ENCODE assay signal across 8 cellular contexts in the genomic region with DNA sequence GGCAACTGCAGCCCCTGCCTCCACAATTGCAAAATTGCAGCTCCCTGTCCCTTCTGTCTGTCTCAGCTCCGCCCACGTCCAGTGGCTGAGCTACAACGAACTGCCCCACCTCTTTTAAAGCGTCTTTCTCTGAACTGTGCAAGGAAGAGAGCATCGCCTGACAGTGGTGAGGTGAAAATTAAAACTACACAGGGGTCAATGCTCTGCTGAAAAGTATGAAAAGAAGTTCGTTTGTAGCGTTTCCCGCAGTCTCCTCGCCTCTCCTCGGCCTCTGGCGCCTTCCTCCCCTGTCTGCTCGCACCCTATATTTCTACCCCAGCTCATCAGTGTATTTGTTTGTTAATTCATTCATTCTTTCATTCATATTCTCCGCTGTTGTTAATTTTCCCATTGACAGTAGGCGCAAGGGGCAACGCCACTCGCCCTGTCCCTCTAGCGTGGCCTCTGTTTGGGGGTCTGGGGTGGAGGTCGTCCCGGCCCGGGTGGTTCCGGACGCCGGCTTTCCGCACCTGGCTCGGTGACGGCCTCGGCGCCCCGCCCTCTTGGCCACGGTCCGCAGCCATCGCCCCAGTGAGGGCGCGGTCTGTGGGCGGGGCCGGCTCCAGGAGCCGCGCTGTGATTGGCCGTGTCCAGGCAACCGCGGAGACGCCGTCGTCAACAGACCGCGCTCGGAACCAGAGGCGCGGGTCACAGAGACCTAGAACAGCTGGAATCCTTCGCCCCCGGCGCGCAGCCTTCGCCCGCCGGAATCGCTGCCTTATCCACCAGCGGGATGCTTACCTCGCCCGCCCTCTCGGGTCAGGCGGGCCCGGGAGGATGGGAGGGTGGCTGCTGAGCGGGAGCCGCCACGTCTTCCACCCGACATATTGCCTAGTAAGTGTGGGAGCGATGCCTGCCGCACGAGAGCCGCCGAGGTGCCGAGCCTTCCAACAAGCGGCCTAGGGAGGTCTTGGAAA. TPM values are rescaled to one million over a fixed set of nuclear protein-coding genes. Genes with fewer than 3 reads are reported as not detected.
DNase-seq lines count a peak whose midpoint lies in the region; ATAC-seq, FAIRE-seq and TF ChIP-seq lines count a peak whose summit lies in the region.

TSS of gene VWA3B (plus strand) at position 677 of the 956 bp plus-strand sequence. CDS start 5,926 bp downstream, outside the sequence.

- H3K9ac ChIP-seq in GM12878 (ENCODE audit: control insufficient read depth, insufficient read depth, low read length) (no peak within 1 kb of the TSS), iPS-15b (ENCODE audit: low read depth, low read length) (peak within 1 kb of the TSS; percentile 32)

- 6% methylated on average over 59 of the region's 74 CpGs for WGBS in GM12878 (ENCODE audit: insufficient coverage, insufficient replicate concordance, low lambda C conversion rate, missing lambda C conversion rate)
- 1 to 2% (median 1%) methylated on average over 74 of the region's 74 CpGs for WGBS in small intestine, 3 donors

- H4K20me1 ChIP-seq in OCI-LY7 (ENCODE audit: insufficient read depth, low read length) (no peaks in the 10 kb centered on the region), GM12878 (ENCODE audit: control insufficient read depth, insufficient read depth) (no peaks in the 10 kb centered on the region)

- CTCF ChIA-PET in OCI-LY7 (lab: Charles Lee; ENCODE audit: unreplicated experiment): no interaction called here
- CTCF ChIA-PET in GM12878 (lab: Yijun Ruan, JAX): interaction anchor here (0.6 to 1.5 kb wide), 4 partner anchors 59 to 176 kb away, joined by 4 to 5 read pairs (median 4); no protein-coding TSS in a partner anchor

- no peaks in the 10 kb centered on the region for H3K36me3 ChIP-seq in OCI-LY7 (ENCODE audit: insufficient read depth, low read length)
- H3K36me3 ChIP-seq in GM12878 (ENCODE audit: control insufficient read depth in 2 of 2, insufficient read depth in 2 of 2, low read length in 1 of 2): no peaks in the 10 kb centered on the region
- no peaks in the 10 kb centered on the region for H3K36me3 ChIP-seq in iPS-15b (ENCODE audit: control insufficient read depth, insufficient read depth, low read length)
- no peaks in the 10 kb centered on the region for H3K36me3 ChIP-seq in small intestine (ENCODE audit: control insufficient read depth in 2 of 2, insufficient read depth in 2 of 2, low read length in 2 of 2)

- H3K4me1 ChIP-seq in OCI-LY7 (ENCODE audit: insufficient read depth, low read length, poor library complexity, severe bottlenecking): peaks cover 45% of the 10 kb centered on the region
- H3K4me1 ChIP-seq in GM12878 (ENCODE audit: control insufficient read depth, insufficient read depth, low read length): peaks cover 13% of the 10 kb centered on the region
- H3K4me1 ChIP-seq in iPS-15b (ENCODE audit: control insufficient read depth, insufficient read depth, low read length): peaks cover 4% of the 10 kb centered on the region
- peaks cover 2 to 3% of the 10 kb centered on the region in 2 donors for H3K4me1 ChIP-seq in small intestine (ENCODE audit: control insufficient read depth in 2 of 2, insufficient read depth in 1 of 2, low read depth in 1 of 2, low read length in 1 of 2)

- no peak for TF ChIP-seq CTCF in OCI-LY7 (conservative IDR thresholded peaks at IDR 0.05; ENCODE audit: low read length)
- no peak for TF ChIP-seq CTCF in GM12878 (IDR thresholded peaks at IDR 0.05 in 2 of 3, conservative IDR thresholded peaks at IDR 0.05 in 1 of 3; ENCODE audit: control insufficient read depth in 2 of 3, extremely low read depth in 1 of 3, insufficient read depth in 1 of 3, low read depth in 3 of 3, low read length in 3 of 3)

- no peak for TF ChIP-seq EP300 in GM12878 (IDR thresholded peaks at IDR 0.05; ENCODE audit: borderline replicate concordance in 1 of 2, control insufficient read depth in 1 of 2, low read depth in 2 of 2, low read length in 2 of 2)

- in situ Hi-C loops in GM12878 (cut with MboI): no loop called here

- H3K27ac ChIP-seq in OCI-LY7 (ENCODE audit: low read depth, low read length, poor library complexity, severe bottlenecking) (no peak within 1 kb of the TSS), GM12878 (ENCODE audit: control insufficient read depth, insufficient read depth) (no peak within 1 kb of the TSS), small intestine (ENCODE audit: low read depth in 1 of 2, low read length in 1 of 2) (peak within 1 kb of the TSS; percentile 42 to 92)

- peak within 1 kb of the TSS; percentile 82; the same call in 1 of the 2 replicates for H2AFZ ChIP-seq in OCI-LY7 (ENCODE audit: low read length)
- peak within 1 kb of the TSS; percentile 72 for H2AFZ ChIP-seq in GM12878 (ENCODE audit: control insufficient read depth, low read depth, low read length)

- BruUV-seq in OCI-LY7 (replicated peaks; lab: Mats Ljungman, UMichigan): no TSS peak
- no TSS peak for BruUV-seq in GM12878 (replicated peaks; lab: Mats Ljungman, UMichigan)

- peak within 1 kb of the TSS; percentile 73 for H3K4me3 ChIP-seq in OCI-LY7 (ENCODE audit: low read depth, low read length, poor library complexity, severe bottlenecking)
- peak within 1 kb of the TSS; percentile 82 for H3K4me3 ChIP-seq in GM12878
- H3K4me3 ChIP-seq in iPS-15b (ENCODE audit: low read depth, low read length): peak within 1 kb of the TSS; percentile 71
- peak within 1 kb of the TSS; percentile 26 to 62 for H3K4me3 ChIP-seq in small intestine (ENCODE audit: low read depth in 1 of 2, low read length in 2 of 2)

- H3K9me3 ChIP-seq in OCI-LY7 (ENCODE audit: low read length): no peaks in the 10 kb centered on the region
- no peaks in the 10 kb centered on the region for H3K9me3 ChIP-seq in GM12878 (replicated peaks; ENCODE audit: control insufficient read depth, insufficient read depth, low read length)
- H3K9me3 ChIP-seq in iPS-15b (ENCODE audit: control insufficient read depth, insufficient read depth, low read length): no peaks in the 10 kb centered on the region
- no peaks in the 10 kb centered on the region for H3K9me3 ChIP-seq in small intestine (ENCODE audit: control insufficient read depth, low read depth)

- RAD21 ChIA-PET in GM12878 (lab: Charles Lee; ENCODE audit: unreplicated experiment): interaction anchor here (1.0 to 1.7 kb wide), 4 partner anchors 92 to 216 kb away, joined by 3 to 5 read pairs (median 3); no protein-coding TSS in a partner anchor

- DNase-seq in COLO668 (lab: John Stamatoyannopoulos, UW; ENCODE audit: unreplicated experiment) (peak; percentile 93), OCI-LY7 (ENCODE audit: low spot score) (peak; percentile 70), GM12878 (ENCODE audit: low read depth, low spot score) (no peak), small intestine (peak; percentile 90), AML-193 (lab: John Stamatoyannopoulos, UW) (no peak)

- H3K79me2 ChIP-seq in OCI-LY7 (ENCODE audit: insufficient read depth, low read depth, low read length) (no peaks in the 10 kb centered on the region), GM12878 (ENCODE audit: control insufficient read depth, insufficient read depth, low read length) (no peaks in the 10 kb centered on the region)

- peak within 1 kb of the TSS; percentile 87 for H3K4me2 ChIP-seq in OCI-LY7 (ENCODE audit: low read length)
- peak within 1 kb of the TSS; percentile 86 for H3K4me2 ChIP-seq in GM12878 (ENCODE audit: control insufficient read depth, insufficient read depth)

- no peak for FAIRE-seq in GM12878 (lab: Jason Lieb, UNC)
- FAIRE-seq in small intestine (lab: Jason Lieb, UNC): no peak

- POLR2A ChIA-PET in OCI-LY7 (lab: Charles Lee): interaction anchor here (0.7 kb wide), 2 partner anchors 13 to 34 kb away, joined by 3 read pairs; no protein-coding TSS in a partner anchor
- POLR2A ChIA-PET in GM12878 (lab: Charles Lee): no interaction called here

- SMC1A ChIA-PET in GM12878 (lab: Charles Lee; ENCODE audit: uncharacterized antibody, unreplicated experiment): interaction anchor here (0.7 to 1.2 kb wide), 6 partner anchors 13 to 119 kb away, joined by 3 to 5 read pairs (median 3); no protein-coding TSS in a partner anchor

- intact Hi-C loops in OCI-LY7 (cut with micrococcal nuclease; ENCODE audit: unreplicated experiment) (loop anchor here (1.0 to 10.0 kb wide), 4 partner anchors 60 to 152 kb away; no protein-coding TSS in a partner anchor), GM12878 (cut with micrococcal nuclease; ENCODE audit: unreplicated experiment) (loop anchor here (5.0 to 10.0 kb wide), 2 partner anchors 74 to 122 kb away; no protein-coding TSS in a partner anchor)

- H3K9me2 ChIP-seq in OCI-LY7 (ENCODE audit: insufficient read depth, low read length): no peaks in the 10 kb centered on the region

- ATAC-seq in GM19351 (IDR thresholded peaks at IDR 0.05; ENCODE audit: unreplicated experiment) (peak; percentile 92), HG03521 (IDR thresholded peaks at IDR 0.05; ENCODE audit: unreplicated experiment) (peak; percentile 74), GM12878 (peak; percentile 96)

- TF ChIP-seq POLR2A in GM12878 (IDR thresholded peaks at IDR 0.05; ENCODE audit: low read depth, low read length): no peak

- no peaks in the 10 kb centered on the region for H3K27me3 ChIP-seq in GM12878 (replicated peaks in 1 of 2; ENCODE audit: control insufficient read depth in 2 of 2, insufficient read depth in 2 of 2, low read length in 1 of 2)
- H3K27me3 ChIP-seq in iPS-15b (ENCODE audit: control insufficient read depth, insufficient read depth, low read length): peaks cover 37% of the 10 kb centered on the region
- H3K27me3 ChIP-seq in small intestine (ENCODE audit: control insufficient read depth in 2 of 2, insufficient read depth in 2 of 2, low read length in 2 of 2): peaks cover 0 to 2% of the 10 kb centered on the region in 2 donors

- no peak for TF ChIP-seq RAD21 in GM12878 (IDR thresholded peaks at IDR 0.05; ENCODE audit: insufficient read depth, low read depth, low read length)

RNA-seq across cellular contexts. Expression of gene VWA3B, which starts in this region (rescaled TPM):
- not detected in 2 replicates for total RNA-seq in OCI-LY7 (2014; rRNA removed; shearing (Covaris generic))
- total RNA-seq in OCI-LY7 (2022): not detected in 2 replicates
- total RNA-seq in GM12878 (2013; cell fraction: nucleolus; rRNA removed): not detected in 2 replicates
- total RNA-seq in GM12878 (2014; rRNA removed): 0.51 and 0.82 TPM in 2 replicates
- 0.13 TPM in 1 of 2 replicates, not detected in the other for total RNA-seq in GM12878 (2014; rRNA removed; fragmentation: Illumina TruSeq; extraction: Trizol)
- not detected in 2 replicates for total RNA-seq in GM12878 (2021)
- not detected for polyA plus RNA-seq in GM12878 (2011; ENCODE audit: low read depth)
- 0.04 TPM in 1 of 2 replicates, not detected in the other for polyA plus RNA-seq in GM12878 (2011; rRNA removed)
- polyA plus RNA-seq in GM12878 (2011; cell fraction: cytosol; rRNA removed): 0.03 TPM in 1 of 2 replicates, not detected in the other
- 0.03 TPM in 1 of 2 replicates, not detected in the other for polyA plus RNA-seq in GM12878 (2011; cell fraction: nucleus; rRNA removed)
- not detected in 2 replicates for polyA plus RNA-seq in GM12878 (2012)
- 0.06 TPM in 1 of 2 replicates, not detected in the other for polyA plus RNA-seq in GM12878 (2014; fragmentation: Illumina TruSeq; extraction: Trizol)
- polyA plus RNA-seq in GM12878 (2014; fragmentation: Nextera tagmentation; extraction: Ambion mirVana): not detected
- 0.18 and 0.86 TPM in 2 replicates for polyA plus RNA-seq in GM12878 (2014; rRNA removed)
- polyA plus RNA-seq in GM12878 (2016; fragmentation: Nextera tagmentation; extraction: Ambion mirVana): under 1 TPM in 1 of 2 experiments, not detected in 1; 0.24 TPM
- polyA minus RNA-seq in GM12878 (2011; rRNA and poly(A)+ RNA removed): not detected in 2 replicates
- not detected in 2 replicates for polyA minus RNA-seq in GM12878 (2011; cell fraction: cytosol; rRNA and poly(A)+ RNA removed)
- polyA minus RNA-seq in GM12878 (2011; cell fraction: nucleus; rRNA and poly(A)+ RNA removed): not detected in 2 replicates
- polyA plus RNA-seq in small intestine: 1 to 10 TPM in 1 of 3 donors, under 1 TPM in 1, not detected in 1; 0.51 to 1.4 TPM

Comparison
In these comparisons a context has a peak if more than half of its experiments do, and no peak if none do; other contexts are left out.
1. Peak in DNase-seq, H3K4me3 ChIP-seq and H3K4me2 ChIP-seq in OCI-LY7; RNA of the gene not detected or under 1 TPM.
2. Peak in ATAC-seq, H3K4me3 ChIP-seq and H3K4me2 ChIP-seq in GM12878; RNA of the gene not detected or under 1 TPM.
3. DNase-seq: peak in COLO668 (single experiment) and small intestine (single experiment); none in GM12878 (single experiment) and AML-193 (0 of 2).
4. H3K27ac ChIP-seq: peak in small intestine (2 of 2); none in OCI-LY7 (single experiment) and GM12878 (single experiment).
5. Peak in every context shown above with its lines, with median percentiles within 50 percentile points of each other: ATAC-seq and H3K4me3 ChIP-seq.